Comparison of ENCODE assay signal across 15 cellular contexts in genomic region chr6:44261581-44261980, GRCh38. TPM values are rescaled to one million over a fixed set of nuclear protein-coding genes. Genes with fewer than 3 reads are reported as not detected.
DNase-seq lines count a peak whose midpoint lies in the region; ATAC-seq, FAIRE-seq and TF ChIP-seq lines count a peak whose summit lies in the region.
"Had no signal": no experiment of that assay in that cellular context is flagged by ENCODE, and none has a peak within 500 bp of the region (broad histone marks: within the 10 kb centered on the region; RNA-seq: fewer than 3 reads in every experiment).

No MANE protein-coding gene starts in this region.

- H3K27me3 ChIP-seq in DND-41 (ENCODE audit: insufficient read depth, low read length, poor library complexity) (no peaks in the 10 kb centered on the region), KMS-11 (ENCODE audit: insufficient read depth, low read depth) (no peaks in the 10 kb centered on the region), small intestine (ENCODE audit: control insufficient read depth in 2 of 2, insufficient read depth in 2 of 2, low read length in 2 of 2) (no peaks in the 10 kb centered on the region)
- H3K27me3 ChIP-seq in effector memory CD4-positive, alpha-beta T cell (replicated peaks; ENCODE audit: control insufficient read depth, insufficient read depth, low read length, poor library complexity, severe bottlenecking), result no peaks in the 10 kb centered on the region
- H3K27me3 ChIP-seq: BE2C had no signal

- H3K27ac ChIP-seq in DND-41 (ENCODE audit: low read length) (no peak overlapping the region), KMS-11 (peak overlapping the region; percentile 96; the same call in 1 of the 2 replicates), small intestine (ENCODE audit: low read depth in 1 of 2, low read length in 1 of 2) (no peak overlapping the region)
- peak overlapping the region; percentile 92 for H3K27ac ChIP-seq in effector memory CD4-positive, alpha-beta T cell (ENCODE audit: insufficient read depth, low read length, poor library complexity, severe bottlenecking)
- H3K27ac ChIP-seq: coronary artery, VCaP had no signal

- H4K20me1 ChIP-seq in DND-41 (ENCODE audit: insufficient read depth, low read length), result peaks cover 19% of the 10 kb centered on the region
- no peaks in the 10 kb centered on the region for H4K20me1 ChIP-seq in KMS-11 (ENCODE audit: insufficient read depth)

- FAIRE-seq in small intestine (lab: Jason Lieb, UNC), result no peak

- H3K4me1 ChIP-seq in DND-41 (ENCODE audit: insufficient read depth, low read length) (peaks cover 44% of the 10 kb centered on the region), KMS-11 (ENCODE audit: low read depth, poor library complexity, severe bottlenecking) (peaks cover 50% of the 10 kb centered on the region), small intestine (ENCODE audit: control insufficient read depth in 2 of 2, insufficient read depth in 1 of 2, low read depth in 1 of 2, low read length in 1 of 2) (peaks cover 0 to 20% of the 10 kb centered on the region in 2 donors)
- peaks cover 40% of the 10 kb centered on the region for H3K4me1 ChIP-seq in effector memory CD4-positive, alpha-beta T cell (ENCODE audit: control insufficient read depth, insufficient read depth, low read length, poor library complexity, severe bottlenecking)
- H3K4me1 ChIP-seq: BE2C had no signal

- H3K4me2 ChIP-seq in DND-41 (ENCODE audit: insufficient read depth, low read length), result 0 out of 2 replicates have a peak overlapping the region, but pooled peaks have one; percentile 5
- peak overlapping the region; percentile 100; the same call in 1 of the 2 replicates for H3K4me2 ChIP-seq in KMS-11

- TF ChIP-seq CTCF in DND-41 (IDR thresholded peaks at IDR 0.05; ENCODE audit: borderline replicate concordance, extremely low read depth, low read length, poor library complexity, severe bottlenecking) (no peak), KMS-11 (conservative IDR thresholded peaks at IDR 0.05; ENCODE audit: low read depth, low read length) (no peak)

- H2AFZ ChIP-seq in DND-41 (ENCODE audit: low read depth, low read length) (no peak overlapping the region), KMS-11 (ENCODE audit: low read depth) (no peak overlapping the region)

- peaks cover 42% of the 10 kb centered on the region for H3K36me3 ChIP-seq in DND-41 (ENCODE audit: insufficient read depth, low read length)
- no peaks in the 10 kb centered on the region; the same call in 1 of the 2 replicates for H3K36me3 ChIP-seq in KMS-11 (ENCODE audit: insufficient read depth)
- H3K36me3 ChIP-seq in effector memory CD4-positive, alpha-beta T cell (ENCODE audit: control insufficient read depth, insufficient read depth, low read length), result peaks cover 29% of the 10 kb centered on the region
- peaks cover 0 to 3% of the 10 kb centered on the region in 2 donors for H3K36me3 ChIP-seq in small intestine (ENCODE audit: control insufficient read depth in 2 of 2, insufficient read depth in 2 of 2, low read length in 2 of 2)

- H3K9ac ChIP-seq in DND-41 (ENCODE audit: low read depth, low read length), result no peak overlapping the region
- no peak overlapping the region for H3K9ac ChIP-seq in KMS-11

- ATAC-seq in DND-41 (ENCODE audit: insufficient read depth, low read depth), result no peak
- ATAC-seq: T-cell had no signal

- DNase-seq in DND-41 (no peak), iPS-NIHi11 (ENCODE audit: low spot score) (no peak), small intestine (no peak), AG20443 (ENCODE audit: low spot score) (no peak)
- no peak for DNase-seq in effector memory CD4-positive, alpha-beta T cell
- DNase-seq: activated CD8-positive, alpha-beta memory T cell treated with anti-CD3 and anti-CD28 coated beads for 24 hours; activated gamma-delta T cell treated with Interleukin-2 at 50 U/mL for 16 hours; BE2C; erythroblast; NCI-H1436 treated with DMSO at 0.1 percent for 48 hours; T-cell had no signal

- H3K79me2 ChIP-seq in DND-41 (ENCODE audit: insufficient read depth, low read length) (peaks cover 30% of the 10 kb centered on the region), KMS-11 (ENCODE audit: insufficient read depth, low read depth) (peaks cover 50% of the 10 kb centered on the region)

- WGBS in small intestine, 3 donors, result 94 to 99% (median 95%) methylated on average over 8 of the region's 8 CpGs

- H3K4me3 ChIP-seq in DND-41 (ENCODE audit: low read depth in 1 of 2, low read length in 2 of 2) (no peak overlapping the region), KMS-11 (IDR thresholded peaks at IDR 0.05; ENCODE audit: insufficient read depth, low read depth, low read length) (no peak overlapping the region), small intestine (ENCODE audit: low read depth in 1 of 2, low read length in 2 of 2) (no peak overlapping the region)
- H3K4me3 ChIP-seq in effector memory CD4-positive, alpha-beta T cell (ENCODE audit: insufficient read depth, low read depth, low read length, poor library complexity, severe bottlenecking), result no peak overlapping the region
- H3K4me3 ChIP-seq: coronary artery, skin epidermis had no signal

- no peaks in the 10 kb centered on the region for H3K9me3 ChIP-seq in DND-41 (ENCODE audit: insufficient read depth, low read length, severe bottlenecking)
- H3K9me3 ChIP-seq in effector memory CD4-positive, alpha-beta T cell (ENCODE audit: control insufficient read depth, low read length), result no peaks in the 10 kb centered on the region
- H3K9me3 ChIP-seq in small intestine (ENCODE audit: control insufficient read depth, low read depth), result no peaks in the 10 kb centered on the region
- H3K9me3 ChIP-seq: BE2C had no signal

RNA-seq across cellular contexts. Expression of gene NFKBIE, which starts 3.8 kb away (rescaled TPM):
- polyA plus RNA-seq in small intestine, result 10 to 100 TPM in 1 of 3 donors, 1 to 10 TPM in 2; 7.6 to 13.5 (median 8.3) TPM

RNA-seq across cellular contexts. Expression of gene SLC35B2, which starts 4.3 kb away (rescaled TPM):
- 10 to 100 TPM in 2 of 3 donors, 1 to 10 TPM in 1; 6.5 to 33.2 (median 11.3) TPM for polyA plus RNA-seq in small intestine

RNA-seq across cellular contexts. Expression of gene TMEM151B, which starts 8.7 kb away (rescaled TPM):
- 1 to 10 TPM in 1 of 3 donors, not detected in 2; 3.1 TPM for polyA plus RNA-seq in small intestine

RNA-seq across cellular contexts. Expression of gene HSP90AB1, which starts 14.7 kb away (rescaled TPM):
- 100 to 1,000 TPM; 100 to 530 (median 171) TPM for polyA plus RNA-seq in small intestine

RNA-seq across cellular contexts. Expression of gene SLC29A1, which starts 38.2 kb away (rescaled TPM):
- 10 to 100 TPM in 1 of 3 donors, 1 to 10 TPM in 2; 2.4 to 23.8 (median 3.4) TPM for polyA plus RNA-seq in small intestine

Comparison
In these comparisons a context has a peak if more than half of its experiments do, and no peak if none do; other contexts are left out.
1. H3K27ac ChIP-seq: peak in KMS-11 (single experiment) and effector memory CD4-positive, alpha-beta T cell (single experiment); none in DND-41 (single experiment) and small intestine (0 of 2).